In the genomic region with DNA sequence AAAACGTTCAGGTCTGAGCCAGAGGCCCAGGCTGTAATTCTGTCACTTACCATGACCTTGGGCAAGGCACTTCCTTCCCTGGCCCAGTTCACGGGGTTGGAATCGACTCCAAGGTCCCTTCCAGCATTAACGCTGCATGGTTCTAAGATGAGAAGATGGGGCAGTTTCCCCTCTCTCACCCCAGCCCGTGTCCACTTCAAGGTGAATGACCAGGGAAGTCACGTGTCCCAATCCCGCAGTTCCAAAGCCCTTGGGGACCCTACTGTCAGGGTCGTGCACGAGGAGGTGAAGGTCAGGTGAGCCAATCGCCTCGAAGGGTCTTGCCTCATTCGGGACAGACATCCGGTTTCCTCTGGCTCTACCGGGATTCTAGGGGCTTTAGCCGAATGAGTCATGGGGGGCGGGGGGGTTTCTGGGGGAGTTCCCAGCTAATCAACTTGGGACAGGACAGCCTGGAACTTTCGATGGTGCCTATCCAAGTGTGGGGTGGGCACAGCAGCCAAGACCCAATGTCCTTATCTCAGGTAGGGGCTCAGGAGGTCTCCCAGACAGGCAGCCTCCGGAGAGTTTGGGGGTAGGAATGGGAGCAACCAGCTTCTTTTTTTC, we compare ENCODE assay signal across 8 cellular contexts. TPM values are rescaled to one million over a fixed set of nuclear protein-coding genes. Genes with fewer than 3 reads are reported as not detected.
DNase-seq lines count a peak whose midpoint lies in the region; ATAC-seq and TF ChIP-seq lines count a peak whose summit lies in the region.
"Had no signal": no experiment of that assay in that cellular context is flagged by ENCODE, and none has a peak within 500 bp of the region (broad histone marks: within the 10 kb centered on the region; RNA-seq: fewer than 3 reads in every experiment).

No MANE protein-coding gene starts in this region.

- peaks cover 8 to 57% (median 47%) of the 10 kb centered on the region in 9 donors for H3K4me1 ChIP-seq in heart right ventricle
- peaks cover 61% of the 10 kb centered on the region for H3K4me1 ChIP-seq in skeletal muscle satellite cell (ENCODE audit: control insufficient read depth, insufficient read depth, low read length)

- H3K4me2 ChIP-seq in skeletal muscle satellite cell (ENCODE audit: low read length), result peak overlapping the region; percentile 94

- DNase-seq in RWPE1 (ENCODE audit: low spot score) (no peak), heart right ventricle (no peak), iPS-NIHi7 (ENCODE audit: extremely low spot score) (no peak), NCI-H2196 (lab: John Stamatoyannopoulos, UW; ENCODE audit: unreplicated experiment) (no peak)

- WGBS in heart right ventricle, 2 donors, result 48 to 58% methylated on average over 18 of the region's 18 CpGs

- CTCF ChIA-PET in RWPE1 (lab: Yijun Ruan, JAX), result interaction anchor here (1.1 to 4.1 kb wide), 3 partner anchors 12 to 138 kb away, joined by 3 to 57 read pairs (median 7); no protein-coding TSS in a partner anchor

- intact Hi-C loops in heart right ventricle (cut with DNase I), result loop anchor here in 9 of 10 donors (5.0 to 10.0 kb wide), 7 partner anchors 150 to 280 kb away; partner anchors contain the start of gene CDC6 (in 1 of the 9)

- H3K27me3 ChIP-seq in heart right ventricle (peaks cover 0 to 5% (median 0%) of the 10 kb centered on the region in 7 donors), skeletal muscle satellite cell (ENCODE audit: control insufficient read depth, insufficient read depth, low read length) (no peaks in the 10 kb centered on the region)
- H3K27me3 ChIP-seq: ascending aorta had no signal

- peaks cover 0 to 5% (median 3%) of the 10 kb centered on the region in 9 donors for H3K36me3 ChIP-seq in heart right ventricle
- peaks cover 20% of the 10 kb centered on the region for H3K36me3 ChIP-seq in skeletal muscle satellite cell (ENCODE audit: insufficient read depth, low read length)

- ATAC-seq in heart right ventricle, result peak in 4 of 8 donors; percentile 3 to 44 (median 18)
- no peak for ATAC-seq in GM18868 (IDR thresholded peaks at IDR 0.05; ENCODE audit: unreplicated experiment)

- H3K9ac ChIP-seq in skeletal muscle satellite cell (ENCODE audit: low read depth, low read length), result peak overlapping the region; percentile 87

- no peaks in the 10 kb centered on the region for H3K9me3 ChIP-seq in heart right ventricle
- no peaks in the 10 kb centered on the region for H3K9me3 ChIP-seq in skeletal muscle satellite cell (replicated peaks; ENCODE audit: low read length)
- H3K9me3 ChIP-seq: ascending aorta had no signal

- H3K4me3 ChIP-seq in heart right ventricle (no peak overlapping the region), skeletal muscle satellite cell (ENCODE audit: low read length) (peak overlapping the region; percentile 72)
- H3K4me3 ChIP-seq: ascending aorta had no signal

- POLR2A ChIA-PET in RWPE1 (lab: Yijun Ruan, JAX; ENCODE audit: low non-redundant PET), result no interaction called here

- TF ChIP-seq CTCF in RWPE1 (conservative IDR thresholded peaks at IDR 0.05; ENCODE audit: low read depth) (no peak), heart right ventricle (IDR thresholded peaks at IDR 0.05) (no peak)

- peak overlapping the region; percentile 99 for H3K27ac ChIP-seq in RWPE1
- H3K27ac ChIP-seq in heart right ventricle, result peak overlapping the region in 8 of 10 donors; percentile 2 to 63 (median 47)

RNA-seq across cellular contexts. Expression of gene CSF3, which starts 0.8 kb away (rescaled TPM):
- total RNA-seq in heart right ventricle, result 1 to 10 TPM in 2 of 10 donors, under 1 TPM in 1, not detected in 7; 0.81 to 4.2 (median 1.6) TPM
- polyA plus RNA-seq in heart right ventricle, result under 1 TPM; 0.29 to 0.32 TPM
- total RNA-seq in skeletal muscle satellite cell (2012; rRNA removed), result 6.8 and 15.1 TPM in 2 replicates
- total RNA-seq: liver had no signal
- polyA plus RNA-seq: liver had no signal

RNA-seq across cellular contexts. Expression of gene PSMD3, which starts 33.9 kb away (rescaled TPM):
- total RNA-seq in heart right ventricle, result 100 to 1,000 TPM in 1 of 10 donors, 10 to 100 TPM in 9; 76.5 to 113 (median 81.8) TPM
- 100 to 1,000 TPM in 1 of 2 donors, 10 to 100 TPM in 1; 46.7 to 109 TPM for polyA plus RNA-seq in heart right ventricle
- total RNA-seq in skeletal muscle satellite cell (2012; rRNA removed), result 133 and 148 TPM in 2 replicates

RNA-seq across cellular contexts. Expression of gene MED24, which starts 39.7 kb away (rescaled TPM):
- 10 to 100 TPM; 46.7 to 63.2 (median 58.4) TPM for total RNA-seq in heart right ventricle
- 10 to 100 TPM; 47.2 to 75.6 TPM for polyA plus RNA-seq in heart right ventricle
- 52.7 and 58.3 TPM in 2 replicates for total RNA-seq in skeletal muscle satellite cell (2012; rRNA removed)

RNA-seq across cellular contexts. Expression of gene THRA, which starts 48.3 kb away (rescaled TPM):
- total RNA-seq in heart right ventricle, result 100 to 1,000 TPM in 1 of 10 donors, 10 to 100 TPM in 9; 59.8 to 102 (median 69.7) TPM
- 10 to 100 TPM; 29.8 to 44.2 TPM for polyA plus RNA-seq in heart right ventricle
- total RNA-seq in skeletal muscle satellite cell (2012; rRNA removed), result 18.8 and 22.6 TPM in 2 replicates

RNA-seq across cellular contexts. Expression of gene GSDMA, which starts 51.7 kb away (rescaled TPM):
- total RNA-seq in heart right ventricle, result 1 to 10 TPM in 1 of 10 donors, under 1 TPM in 4, not detected in 5; 0.15 to 1.3 (median 0.57) TPM
- polyA plus RNA-seq in heart right ventricle, result under 1 TPM in 1 of 2 donors, not detected in 1; 0.06 TPM
- 0.22 TPM in 1 of 2 replicates, not detected in the other for total RNA-seq in skeletal muscle satellite cell (2012; rRNA removed)
- total RNA-seq: ascending aorta had no signal
